ENCODE assay signal across 9 cellular contexts in the genomic region with DNA sequence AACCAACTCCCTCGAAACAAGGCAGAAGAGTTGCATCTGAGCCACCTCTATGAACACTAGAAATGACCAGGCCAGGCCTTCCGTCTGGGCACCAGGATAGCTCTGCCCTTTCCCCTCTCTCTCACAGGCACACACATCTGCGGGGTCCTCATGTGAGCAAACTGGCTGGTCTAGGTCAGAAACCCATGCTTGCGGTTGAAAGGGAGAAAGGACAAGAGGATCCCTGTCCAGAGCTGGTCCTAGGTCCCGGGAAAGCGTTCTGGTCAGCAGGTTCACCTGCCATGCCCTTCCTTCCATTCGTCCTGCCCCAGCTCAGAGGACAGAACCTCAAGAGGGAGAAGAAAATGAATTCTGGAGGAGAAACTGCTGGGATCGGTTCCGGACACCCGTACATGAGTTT. TPM values are rescaled to one million over a fixed set of nuclear protein-coding genes. Genes with fewer than 3 reads are reported as not detected.
DNase-seq lines count a peak whose midpoint lies in the region; ATAC-seq and TF ChIP-seq lines count a peak whose summit lies in the region.
"Had no signal": no experiment of that assay in that cellular context is flagged by ENCODE, and none has a peak within 500 bp of the region (broad histone marks: within the 10 kb centered on the region; RNA-seq: fewer than 3 reads in every experiment).

No MANE protein-coding gene starts in this region.

- CTCF ChIA-PET in activated CD4-positive, alpha-beta memory T cell treated with anti-CD3 and anti-CD28 coated beads for 36 hours (lab: Charles Lee), result interaction anchor here (2.4 kb wide), 1 partner anchor 15 kb away, joined by 18 read pairs; no protein-coding TSS in a partner anchor

- H3K27ac ChIP-seq in DOHH2 (ENCODE audit: low read depth, low read length), result no peak overlapping the region

- peak overlapping the region; percentile 98 for H3K27ac Mint-ChIP-seq in activated CD4-positive, alpha-beta memory T cell treated with anti-CD3 and anti-CD28 coated beads for 36 hours

- POLR2A ChIA-PET in activated CD4-positive, alpha-beta memory T cell treated with anti-CD3 and anti-CD28 coated beads for 36 hours (lab: Charles Lee), result no interaction called here

- no peak for DNase-seq in activated CD4-positive, alpha-beta memory T cell treated with anti-CD3 and anti-CD28 coated beads for 36 hours
- DNase-seq in fibroblast of villous mesenchyme (ENCODE audit: low read depth) (no peak), retinal pigment epithelial cell (ENCODE audit: low read depth) (no peak), sciatic nerve (ENCODE audit: low spot score) (no peak), hypothalamus (lab: John Stamatoyannopoulos, UW) (no peak)
- no peak for DNase-seq in stimulated activated naive CD4-positive, alpha-beta T cell (lab: John Stamatoyannopoulos, UW)
- DNase-seq: NCI-H1092 had no signal

- ATAC-seq in sciatic nerve (no peak), GM21447 (IDR thresholded peaks at IDR 0.05; ENCODE audit: unreplicated experiment) (no peak)

- no peaks in the 10 kb centered on the region for H3K27me3 ChIP-seq in DOHH2 (ENCODE audit: control insufficient read depth, low read length)

- H3K36me3 ChIP-seq in DOHH2 (ENCODE audit: control insufficient read depth, low read length), result no peaks in the 10 kb centered on the region

- no peaks in the 10 kb centered on the region for H3F3A ChIP-seq in DOHH2 (ENCODE audit: control insufficient read depth, insufficient read depth)

- no peaks in the 10 kb centered on the region for H3K9me3 Mint-ChIP-seq in activated CD4-positive, alpha-beta memory T cell treated with anti-CD3 and anti-CD28 coated beads for 36 hours

- H3K9me2 ChIP-seq in DOHH2 (replicated peaks; ENCODE audit: control insufficient read depth, low read length), result no peaks in the 10 kb centered on the region

- peaks cover 56% of the 10 kb centered on the region for H3K79me2 ChIP-seq in DOHH2 (ENCODE audit: control insufficient read depth, low read length)

- H3K4me3 Mint-ChIP-seq in activated CD4-positive, alpha-beta memory T cell treated with anti-CD3 and anti-CD28 coated beads for 36 hours, result peak overlapping the region; percentile 38

- peaks cover 46% of the 10 kb centered on the region for H3K4me1 Mint-ChIP-seq in activated CD4-positive, alpha-beta memory T cell treated with anti-CD3 and anti-CD28 coated beads for 36 hours (ENCODE audit: low read depth)

- peak overlapping the region; percentile 98; the same call in 1 of the 2 replicates for H3K4me3 ChIP-seq in DOHH2 (ENCODE audit: low read length)
- H3K4me3 ChIP-seq in fibroblast of villous mesenchyme (ENCODE audit: low read depth, low read length), result peak overlapping the region; percentile 47
- H3K4me3 ChIP-seq in retinal pigment epithelial cell (ENCODE audit: low read length), result peak overlapping the region; percentile 44

- H3K4me2 ChIP-seq in DOHH2 (ENCODE audit: low read length), result peak overlapping the region; percentile 85

- peaks cover 62% of the 10 kb centered on the region for H3K4me1 ChIP-seq in DOHH2 (ENCODE audit: control insufficient read depth, low read length)

- no peaks in the 10 kb centered on the region for H3K27me3 Mint-ChIP-seq in activated CD4-positive, alpha-beta memory T cell treated with anti-CD3 and anti-CD28 coated beads for 36 hours

- no peaks in the 10 kb centered on the region; the same call in 1 of the 2 replicates for H4K20me1 ChIP-seq in DOHH2 (ENCODE audit: control insufficient read depth, insufficient read depth, low read depth, low read length)

- no peaks in the 10 kb centered on the region for H3K9me3 ChIP-seq in DOHH2 (ENCODE audit: control insufficient read depth, insufficient read depth, low read length)

- intact Hi-C loops in activated CD4-positive, alpha-beta memory T cell treated with anti-CD3 and anti-CD28 coated beads for 36 hours (cut with micrococcal nuclease), result loop anchor here (5.0 kb wide), 2 partner anchors 136 to 314 kb away; a partner anchor contains a TSS
- intact Hi-C loops in sciatic nerve (cut with DNase I), result no loop called here

- no peaks in the 10 kb centered on the region for H3K36me3 Mint-ChIP-seq in activated CD4-positive, alpha-beta memory T cell treated with anti-CD3 and anti-CD28 coated beads for 36 hours

- TF ChIP-seq CTCF in DOHH2 (IDR thresholded peaks at IDR 0.05; ENCODE audit: low read depth, low read length, poor library complexity, severe bottlenecking), result no peak
- no peak for TF ChIP-seq CTCF in fibroblast of villous mesenchyme (IDR thresholded peaks at IDR 0.05; ENCODE audit: insufficient read depth, low read depth, low read length)
- TF ChIP-seq CTCF in retinal pigment epithelial cell (conservative IDR thresholded peaks at IDR 0.05; ENCODE audit: low read depth, low read length), result no peak

RNA-seq across cellular contexts. Expression of a gene that starts 2.7 kb away (rescaled TPM):
- 10 to 100 TPM; 13.9 to 18.1 TPM for total RNA-seq in activated CD4-positive, alpha-beta memory T cell treated with anti-CD3 and anti-CD28 coated beads for 36 hours
- total RNA-seq in fibroblast of villous mesenchyme, result 7.8 and 11.6 TPM in 2 replicates
- 37.7 TPM for total RNA-seq in sciatic nerve

Comparison
In these comparisons a context has a peak if more than half of its experiments do, and no peak if none do; other contexts are left out.
1. H3K4me3 ChIP-seq: peak in every context shown above with its lines; median percentile 98 in DOHH2; 47 in fibroblast of villous mesenchyme; 44 in retinal pigment epithelial cell.